22 cellular contexts compared by ENCODE assay signal in genomic region chr12:41436076-41436475, GRCh38.
DNase-seq lines count a peak whose midpoint lies in the region; TF ChIP-seq lines count a peak whose summit lies in the region.
"Had no signal": no experiment of that assay in that cellular context is flagged by ENCODE, and none has a peak within 500 bp of the region (broad histone marks: within the 10 kb centered on the region; RNA-seq: fewer than 3 reads in every experiment).

No MANE protein-coding gene starts in this region.

- no CpG with 5 or more reads among the region's 4 CpGs for WGBS in neuronal stem cell (ENCODE audit: extremely low coverage in 2 of 2, insufficient read length in 2 of 2, insufficient replicate concordance in 1 of 2), 2 donors

- H3K4me1 ChIP-seq in HEK293 (ENCODE audit: control insufficient read depth, insufficient read depth, low read length) (peaks cover 11% of the 10 kb centered on the region), neuronal stem cell (ENCODE audit: control insufficient read depth in 2 of 2, insufficient read depth in 1 of 2, low read depth in 1 of 2, low read length in 2 of 2) (peaks cover 1 to 14% of the 10 kb centered on the region in 2 donors)
- H3K4me1 ChIP-seq: HAP-1, SJCRH30 had no signal

- no peak overlapping the region for H3K18ac ChIP-seq in neuronal stem cell (ENCODE audit: low read length)

- no peak overlapping the region for H4K8ac ChIP-seq in neuronal stem cell (ENCODE audit: low read depth, low read length)

- POLR2A ChIA-PET in HEK293 (lab: Yijun Ruan, JAX), result no interaction called here

- H3K27ac ChIP-seq in HEK293 (ENCODE audit: extremely low read depth, low read depth, low read length), result no peak overlapping the region
- H3K27ac ChIP-seq in WERI-Rb-1, result no peak overlapping the region; the same call in 1 of the 2 replicates
- H3K27ac ChIP-seq in neuronal stem cell (replicated peaks; ENCODE audit: low read length), result no peak overlapping the region
- H3K27ac ChIP-seq: GM23248, HL-60, SJCRH30 had no signal

- H3K27me3 ChIP-seq in WERI-Rb-1 (ENCODE audit: insufficient read depth, low read depth, severe bottlenecking) (no peaks in the 10 kb centered on the region), neuronal stem cell (ENCODE audit: control insufficient read depth in 3 of 3, insufficient read depth in 3 of 3, low read depth in 1 of 3, low read length in 3 of 3) (no peaks in the 10 kb centered on the region)
- H3K27me3 ChIP-seq: SJCRH30 had no signal

- no peak overlapping the region for H3K14ac ChIP-seq in neuronal stem cell (ENCODE audit: low read length)

- no peak overlapping the region for H3K9ac ChIP-seq in neuronal stem cell (ENCODE audit: low read depth, low read length, poor library complexity)
- H3K9ac ChIP-seq: GM23248 had no signal

- no peaks in the 10 kb centered on the region for H3K9me3 ChIP-seq in HEK293 (ENCODE audit: control insufficient read depth, insufficient read depth, low read depth, low read length)
- H3K9me3 ChIP-seq in WERI-Rb-1 (ENCODE audit: severe bottlenecking), result no peaks in the 10 kb centered on the region
- H3K9me3 ChIP-seq in neuronal stem cell (replicated peaks in 1 of 2; ENCODE audit: control insufficient read depth in 2 of 2, insufficient read depth in 1 of 2, low read depth in 1 of 2, low read length in 2 of 2), result no peaks in the 10 kb centered on the region
- H3K9me3 ChIP-seq: HAP-1, SJCRH30 had no signal

- CTCF ChIA-PET in HEK293 (lab: Yijun Ruan, JAX), result interaction anchor here (0.7 kb wide), 1 partner anchor 250 kb away, joined by 3 read pairs; no protein-coding TSS in a partner anchor

- TF ChIP-seq CTCF in HEK293 (tag by site-specific recombination; IDR thresholded peaks at IDR 0.05) (no peak), WERI-Rb-1 (IDR thresholded peaks at IDR 0.05; ENCODE audit: low read depth, low read length) (no peak)

- H2BK12ac ChIP-seq in neuronal stem cell (ENCODE audit: low read length), result no peak overlapping the region

- no peak overlapping the region for H3K4ac ChIP-seq in neuronal stem cell (ENCODE audit: low read length)

- H3K36me3 ChIP-seq in HEK293 (ENCODE audit: control insufficient read depth in 2 of 2, insufficient read depth in 1 of 2, low read length in 2 of 2), result no peaks in the 10 kb centered on the region
- no peaks in the 10 kb centered on the region for H3K36me3 ChIP-seq in WERI-Rb-1
- H3K36me3 ChIP-seq in neuronal stem cell (replicated peaks in 1 of 2; ENCODE audit: control insufficient read depth in 2 of 2, insufficient read depth in 2 of 2, low read length in 2 of 2), result no peaks in the 10 kb centered on the region
- H3K36me3 ChIP-seq: HAP-1, SJCRH30 had no signal

- no peak overlapping the region for H2BK15ac ChIP-seq in neuronal stem cell (ENCODE audit: low read length)

- H2AFZ ChIP-seq in neuronal stem cell (ENCODE audit: low read length), result no peak overlapping the region
- H2AFZ ChIP-seq: GM23248 had no signal

- H4K91ac ChIP-seq in neuronal stem cell (ENCODE audit: low read depth, low read length, poor library complexity), result no peak overlapping the region

- no peak overlapping the region for H2BK120ac ChIP-seq in neuronal stem cell (ENCODE audit: low read depth, low read length)

- no peaks in the 10 kb centered on the region for H3K79me1 ChIP-seq in neuronal stem cell (ENCODE audit: low read depth, low read length)

- no peak overlapping the region for H3K4me3 ChIP-seq in HEK293 (ENCODE audit: low read depth, low read length)
- no peak overlapping the region for H3K4me3 ChIP-seq in WERI-Rb-1 (ENCODE audit: low read depth, low read length)
- no peak overlapping the region for H3K4me3 ChIP-seq in neuronal stem cell (ENCODE audit: low read length in 2 of 2)
- H3K4me3 ChIP-seq: GM12878, GM23248, HAP-1, K562, SJCRH30 had no signal

- DNase-seq in NCI-H2171 treated with DMSO at 0.1 percent for 48 hours (lab: John Stamatoyannopoulos, UW) (peak; percentile 36), NCI-H2171 (lab: John Stamatoyannopoulos, UW) (no peak), NCI-H524 (lab: John Stamatoyannopoulos, UW) (peak; percentile 63 to 84), WERI-Rb-1 (peak; percentile 26), hepatic stellate cell (ENCODE audit: low spot score) (no peak), neuronal stem cell (ENCODE audit: low spot score) (no peak), NCI-H2081 (lab: John Stamatoyannopoulos, UW) (no peak)
- DNase-seq: DND-41, GM23248, MM.1S, NCI-H1048, NCI-H1694 treated with DMSO at 0.1 percent for 48 hours, NCI-H2107, NCI-H345, NCI-H526, SJCRH30, T-helper 17 cell had no signal

- H3K23ac ChIP-seq in neuronal stem cell (ENCODE audit: low read depth, low read length, poor library complexity), result no peak overlapping the region

- no peak overlapping the region for H2BK5ac ChIP-seq in neuronal stem cell (ENCODE audit: low read length)

- H3K4me2 ChIP-seq in neuronal stem cell (ENCODE audit: insufficient read depth, low read length, poor library complexity, severe bottlenecking), result no peak overlapping the region

- no peak overlapping the region for H2AK5ac ChIP-seq in neuronal stem cell (ENCODE audit: low read depth, low read length)

TF ChIP-seq in HEK293, 187 proteins besides CTCF, POLR2A, EP300 and RAD21:
- TF ChIP-seq ZNF302 (tag by site-specific recombination; IDR thresholded peaks at IDR 0.05; ENCODE audit: low read depth), result no peak
- peak; percentile 26; the same call in 1 of the 2 replicates for TF ChIP-seq FEZF1 (tag by site-specific recombination; IDR thresholded peaks at IDR 0.05)

Comparison
In these comparisons a context has a peak if more than half of its experiments do, and no peak if none do; other contexts are left out.
1. DNase-seq: peak in NCI-H2171 treated with DMSO at 0.1 percent for 48 hours (single experiment), NCI-H524 (2 of 2) and WERI-Rb-1 (single experiment); none in NCI-H2171 (single experiment), hepatic stellate cell (single experiment), neuronal stem cell (single experiment) and NCI-H2081 (0 of 2).